24 cellular contexts compared by ENCODE assay signal in genomic region chr10:67725567-67725966, GRCh38. TPM values are rescaled to one million over a fixed set of nuclear protein-coding genes. Genes with fewer than 3 reads are reported as not detected.
"Had no signal": no experiment of that assay in that cellular context is flagged by ENCODE, and none has a peak within 500 bp of the region (broad histone marks: within the 10 kb centered on the region; RNA-seq: fewer than 3 reads in every experiment).

No MANE protein-coding gene starts in this region.

- H3K4me1 Mint-ChIP-seq: immature natural killer cell; naive thymus-derived CD4-positive, alpha-beta T cell had no signal

- DNase-seq: hypothalamus; immature natural killer cell; kidney; left ventricle myocardium inferior; midbrain; mucosa of descending colon; naive thymus-derived CD4-positive, alpha-beta T cell; ovary; right lobe of liver; stimulated activated CD4-positive, alpha-beta T cell treated with anti-CD3 and anti-CD28 coated beads, Interleukin-1b, Interleukin-23, amount 100 ng/mL, for 48 hours; stimulated activated CD4-positive, alpha-beta T cell treated with anti-CD3 and anti-CD28 coated beads, Interleukin-2, amount 100 ng/mL, for 48 hours; stimulated activated CD4-positive, alpha-beta T cell treated with anti-CD3 and anti-CD28 coated beads, Interleukin-4, amount 100 ng/mL, for 4 hours; stimulated activated CD8-positive, alpha-beta memory T cell treated with anti-CD3 and anti-CD28 coated beads, Interleukin-4, amount 100 ng/mL, for 48 hours; stimulated activated naive CD8-positive, alpha-beta T cell treated with anti-CD3 and anti-CD28 coated beads, Interleukin-15, Interleukin-2, amounts not matched to agents 100 U/mL and 50 U/mL, for 24 hours; stomach; testis; thyroid gland; transverse colon; upper lobe of right lung had no signal

- H3K36me3 Mint-ChIP-seq: immature natural killer cell; memory B cell; naive thymus-derived CD4-positive, alpha-beta T cell; natural killer cell treated with Interleukin-12 subunit alpha and Interleukin-12 subunit beta and Interleukin-15 and Interleukin-18, amount 100 ng/mL, for 72 hours; stimulated activated memory B cell treated with anti-CD40 and anti-IgM and Interleukin-4, amounts not matched to agents 10 μg/mL and 1 μg/mL and 100 μg/mL, for 72 hours had no signal

- H3K9me3 Mint-ChIP-seq: immature natural killer cell; memory B cell; natural killer cell treated with Interleukin-12 subunit alpha and Interleukin-12 subunit beta and Interleukin-15 and Interleukin-18, amount 100 ng/mL, for 72 hours; stimulated activated memory B cell treated with anti-CD40 and anti-IgM and Interleukin-4, amounts not matched to agents 10 μg/mL and 1 μg/mL and 100 μg/mL, for 72 hours had no signal

- H3K4me3 Mint-ChIP-seq: immature natural killer cell; memory B cell; naive thymus-derived CD4-positive, alpha-beta T cell; natural killer cell treated with Interleukin-12 subunit alpha and Interleukin-12 subunit beta and Interleukin-15 and Interleukin-18, amount 100 ng/mL, for 72 hours; stimulated activated memory B cell treated with anti-CD40 and anti-IgM and Interleukin-4, amounts not matched to agents 10 μg/mL and 1 μg/mL and 100 μg/mL, for 72 hours had no signal

- H3K27me3 Mint-ChIP-seq: progenitor cell of endocrine pancreas; stimulated activated memory B cell treated with anti-CD40 and anti-IgM and Interleukin-4, amounts not matched to agents 10 μg/mL and 1 μg/mL and 100 μg/mL, for 72 hours had no signal

- ATAC-seq: mucosa of descending colon; naive thymus-derived CD4-positive, alpha-beta T cell; natural killer cell treated with Interleukin-12 subunit alpha and Interleukin-12 subunit beta and Interleukin-15 and Interleukin-18, amount 100 ng/mL, for 72 hours; right lobe of liver; stimulated activated memory B cell treated with anti-CD40 and anti-IgM and Interleukin-4, amounts not matched to agents 10 μg/mL and 1 μg/mL and 100 μg/mL, for 72 hours; stimulated activated naive CD8-positive, alpha-beta T cell treated with anti-CD3 and anti-CD28 coated beads, Interleukin-15, Interleukin-2, amounts not matched to agents 100 U/mL and 50 U/mL, for 24 hours; upper lobe of right lung had no signal

- H3K27ac Mint-ChIP-seq: immature natural killer cell; memory B cell; naive thymus-derived CD4-positive, alpha-beta T cell; natural killer cell treated with Interleukin-12 subunit alpha and Interleukin-12 subunit beta and Interleukin-15 and Interleukin-18, amount 100 ng/mL, for 72 hours; progenitor cell of endocrine pancreas; stimulated activated memory B cell treated with anti-CD40 and anti-IgM and Interleukin-4, amounts not matched to agents 10 μg/mL and 1 μg/mL and 100 μg/mL, for 72 hours had no signal

RNA-seq across cellular contexts. Expression of gene CTNNA3, which starts 29.6 kb away (rescaled TPM):
- total RNA-seq: natural killer cell treated with Interleukin-12 subunit alpha and Interleukin-12 subunit beta and Interleukin-15 and Interleukin-18, amount 100 ng/mL, for 72 hours; pulmonary artery endothelial cell had no signal
